In the genomic region with DNA sequence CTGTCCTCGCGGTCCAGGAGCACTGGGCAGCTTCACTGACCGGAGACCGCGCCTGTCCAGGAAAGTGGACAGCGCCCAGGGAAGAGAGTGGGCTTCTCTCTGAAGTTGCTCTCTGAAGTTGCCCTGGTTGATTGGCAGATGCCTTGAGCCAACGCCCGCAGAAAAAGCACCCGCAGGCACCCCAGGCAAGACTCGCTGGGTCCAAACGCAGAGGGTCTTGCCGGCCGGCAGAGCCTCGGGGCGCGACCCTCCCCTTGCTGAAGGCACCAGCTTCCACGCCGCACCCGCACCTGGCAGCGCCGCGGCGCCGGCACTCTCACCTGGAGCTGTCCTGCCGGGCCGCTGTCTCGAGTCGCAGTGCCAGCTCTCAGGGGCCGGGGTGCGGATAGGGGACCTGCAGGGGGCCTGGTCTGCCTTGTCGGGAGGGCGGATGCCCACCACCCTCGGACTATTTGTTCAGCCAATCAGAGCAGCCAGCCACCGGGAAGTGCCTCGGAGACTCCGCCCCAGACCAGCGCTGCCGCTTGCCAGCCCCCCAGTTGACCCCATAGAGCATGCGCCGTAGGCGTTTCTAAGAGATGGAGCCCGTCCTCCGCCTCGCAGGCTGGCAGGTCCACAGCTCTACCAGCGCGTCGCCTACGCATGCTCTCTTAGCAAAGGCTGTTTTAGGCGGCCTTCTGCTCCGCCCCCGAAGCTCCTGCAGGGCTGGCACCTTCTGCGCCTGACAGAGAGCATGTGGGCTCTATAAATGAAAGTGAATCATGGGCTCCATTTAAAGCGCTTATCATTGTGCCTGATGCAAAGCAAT, we compare ENCODE assay signal across 8 cellular contexts.
DNase-seq lines count a peak whose midpoint lies in the region; ATAC-seq and TF ChIP-seq lines count a peak whose summit lies in the region.

Gene LIPA, minus strand, starts transcription at position 359 of the 808 bp plus-strand sequence. CDS start 4,127 bp downstream, outside the sequence.

- TF ChIP-seq CTCF in AG09319 (IDR thresholded peaks at IDR 0.05; ENCODE audit: low read depth, low read length) = no peak

- ATAC-seq in GM19035 (IDR thresholded peaks at IDR 0.05; ENCODE audit: unreplicated experiment) (peak; percentile 96), HG03354 (IDR thresholded peaks at IDR 0.05; ENCODE audit: poor library complexity, severe bottlenecking, unreplicated experiment) (peak; percentile 98)
- ATAC-seq in activated CD4-positive, CD25-positive, alpha-beta regulatory T cell treated with anti-CD3 and anti-CD28 coated beads, Interleukin-2, amount 50 U/mL, for 24 hours = peak; percentile 93 to 95

- peak; percentile 95 for DNase-seq in AG09319 (ENCODE audit: extremely low read depth, low read depth)
- DNase-seq in NCI-H446 treated with DMSO at 0.1 percent for 48 hours (lab: John Stamatoyannopoulos, UW) = peak; percentile 94
- peak; percentile 82 to 96 for DNase-seq in cerebellar nuclear complex (lab: John Stamatoyannopoulos, UW)
- peak; percentile 99 for DNase-seq in islet precursor cell
- peak; percentile 81 to 92 (median 88) for DNase-seq in stimulated activated CD4-positive, alpha-beta T cell treated with anti-CD3 and anti-CD28 coated beads, Interleukin-12 subunit alpha, Interleukin-12 subunit beta, amount 100 ng/mL, for 48 hours (ENCODE audit: low read depth in 2 of 3, low spot score in 1 of 3)

Comparison
In these comparisons a context has a peak if more than half of its experiments do, and no peak if none do; other contexts are left out.
1. Peak in every context shown above with its lines: DNase-seq and ATAC-seq.